ENCODE assay signal across 1 cellular context in the genomic region with DNA sequence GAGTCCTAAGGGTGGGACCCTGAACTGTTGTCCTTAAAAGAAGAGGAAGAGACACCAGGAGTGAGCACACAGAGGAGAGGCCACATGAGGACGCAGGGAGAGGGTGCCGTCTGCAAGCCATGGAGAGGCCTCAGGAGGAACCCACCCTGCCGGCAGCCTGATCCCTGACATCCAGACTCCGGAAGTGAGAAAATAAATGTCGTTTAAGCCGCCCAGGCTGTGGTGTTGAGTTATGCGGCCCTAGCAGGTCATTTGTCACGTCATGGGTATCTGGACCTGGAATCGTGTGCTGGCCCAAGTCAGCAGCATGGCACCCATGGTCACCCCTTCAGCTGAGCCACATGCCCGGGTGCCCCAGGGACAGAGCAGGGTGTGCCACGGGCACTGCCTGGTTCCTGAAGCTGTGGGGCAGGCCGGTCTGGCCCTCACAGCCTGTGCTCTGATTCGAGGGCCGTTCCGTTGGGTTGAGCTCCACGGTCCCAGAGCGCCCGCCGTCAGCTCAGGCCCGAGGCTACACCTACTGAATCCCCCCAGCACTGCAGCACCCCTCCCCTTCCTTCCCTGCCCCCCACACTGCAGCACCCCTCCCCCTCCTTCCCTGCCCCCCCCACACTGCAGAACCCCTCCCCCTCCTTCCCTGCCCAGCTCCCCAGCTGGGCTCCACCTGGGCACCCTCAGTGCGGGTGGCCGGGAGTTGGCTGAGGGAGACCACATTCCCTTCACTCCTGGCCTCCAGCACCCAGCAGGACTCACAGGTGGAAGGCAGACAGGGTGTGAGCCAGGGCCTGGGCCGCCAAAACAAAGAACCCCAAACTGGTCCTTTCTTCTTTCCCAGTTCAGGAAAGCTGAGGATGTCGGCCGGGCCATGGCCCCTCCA.
TF ChIP-seq lines count a peak whose summit lies in the region.

No MANE protein-coding gene starts in this region.

TF ChIP-seq in H1, 55 proteins besides CTCF, POLR2A, EP300 and RAD21:
- no peak for TF ChIP-seq CHD1 (IDR thresholded peaks at IDR 0.05; ENCODE audit: low read depth, low read length)
- TF ChIP-seq RXRA (IDR thresholded peaks at IDR 0.05; ENCODE audit: insufficient read depth, low read depth, low read length): no peak
- TF ChIP-seq SUZ12 (IDR thresholded peaks at IDR 0.05; ENCODE audit: low read length): no peak
- TF ChIP-seq SRF (IDR thresholded peaks at IDR 0.05; ENCODE audit: low read depth, low read length): no peak
- no peak for TF ChIP-seq CTBP2 (IDR thresholded peaks at IDR 0.05; ENCODE audit: borderline replicate concordance, insufficient read depth, insufficient read length, low read length)
- no peak for TF ChIP-seq RBBP5 (IDR thresholded peaks at IDR 0.05; ENCODE audit: borderline replicate concordance, low read depth, low read length)
- TF ChIP-seq SIN3A (conservative IDR thresholded peaks at IDR 0.05 in 1 of 2, IDR thresholded peaks at IDR 0.05 in 1 of 2; ENCODE audit: low read depth in 1 of 2, low read length in 2 of 2): no peak
TF ChIP-seq in H1: peak in this region for 0.
